10 cellular contexts compared by ENCODE assay signal in the genomic region with DNA sequence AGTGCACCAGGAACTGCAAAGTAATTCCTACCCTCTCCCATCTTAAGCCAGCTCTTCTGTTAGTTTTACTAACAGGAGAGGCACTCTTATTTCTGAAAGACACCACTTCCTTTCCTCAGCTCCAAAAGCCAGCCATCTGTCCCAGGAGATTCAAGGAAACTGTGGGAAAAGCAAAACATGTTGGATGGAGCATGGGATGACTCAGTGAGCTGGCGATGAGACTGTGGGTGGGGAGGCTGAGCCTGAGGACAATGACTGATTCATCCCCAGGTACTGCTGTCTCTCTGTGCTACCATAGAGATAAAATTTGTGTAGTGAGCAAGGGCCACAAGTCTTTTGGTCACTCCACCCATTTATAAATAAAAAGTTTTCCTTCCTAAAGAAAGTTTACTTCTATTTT.
A peak's percentile ranks its signal among the peaks of the same experiment; 100 is the strongest.
DNase-seq lines count a peak whose midpoint lies in the region; ATAC-seq and TF ChIP-seq lines count a peak whose summit lies in the region.
"Had no signal": no experiment of that assay in that cellular context is flagged by ENCODE, and none has a peak within 500 bp of the region (broad histone marks: within the 10 kb centered on the region; RNA-seq: fewer than 3 reads in every experiment).

No MANE protein-coding gene starts in this region.

- no peak overlapping the region for H3K4me2 ChIP-seq in SK-N-SH

- H3K4me1 ChIP-seq in SK-N-SH (ENCODE audit: control insufficient read depth in 1 of 2, insufficient read depth in 2 of 2, low read depth in 1 of 2, low read length in 1 of 2) (no peaks in the 10 kb centered on the region), foreskin keratinocyte (peaks cover 21% of the 10 kb centered on the region)
- H3K4me1 ChIP-seq: colonic mucosa had no signal

- no peaks in the 10 kb centered on the region for H3F3A ChIP-seq in SK-N-SH (replicated peaks; ENCODE audit: insufficient read depth)

- H3K9me3 ChIP-seq in SK-N-SH = no peaks in the 10 kb centered on the region
- H3K9me3 ChIP-seq: colonic mucosa had no signal

- ATAC-seq in foreskin keratinocyte = peak; percentile 93
- no peak for ATAC-seq in GM18867 (IDR thresholded peaks at IDR 0.05; ENCODE audit: unreplicated experiment)
- no peak for ATAC-seq in HG02970 (IDR thresholded peaks at IDR 0.05; ENCODE audit: low FRiP score, unreplicated experiment)
- ATAC-seq in HG03442 (IDR thresholded peaks at IDR 0.05; ENCODE audit: unreplicated experiment) = no peak

- H3K9ac ChIP-seq in SK-N-SH = no peak overlapping the region

- TF ChIP-seq EP300 in SK-N-SH (IDR thresholded peaks at IDR 0.05; ENCODE audit: borderline replicate concordance in 1 of 2, low read depth in 1 of 2, low read length in 1 of 2) = no peak

- no peaks in the 10 kb centered on the region for H3K9me2 ChIP-seq in SK-N-SH

- TF ChIP-seq RAD21 in SK-N-SH (IDR thresholded peaks at IDR 0.05; ENCODE audit: low read length) = no peak

- H4K20me1 ChIP-seq in SK-N-SH (ENCODE audit: insufficient read depth) = no peaks in the 10 kb centered on the region

- peak overlapping the region; percentile 27; the same call in 1 of the 2 replicates for H2AFZ ChIP-seq in SK-N-SH (ENCODE audit: low read depth)

- POLR2A ChIA-PET in SK-N-SH (lab: Yijun Ruan, JAX) = no interaction called here

- H3K4me3 ChIP-seq in SK-N-SH (ENCODE audit: low read depth in 2 of 2, low read length in 1 of 2) = no peak overlapping the region
- H3K4me3 ChIP-seq: colonic mucosa had no signal

- H3K36me3 ChIP-seq in SK-N-SH (replicated peaks in 1 of 2; ENCODE audit: control insufficient read depth in 1 of 2, insufficient read depth in 2 of 2, low read length in 1 of 2) = no peaks in the 10 kb centered on the region
- H3K36me3 ChIP-seq: colonic mucosa had no signal

- DNase-seq in ELR (ENCODE audit: low read depth) (peak; percentile 70), SK-N-SH (no peak), foreskin keratinocyte (peak; percentile 94 to 98), posterior cingulate gyrus (peak in 9 of 10 donors; percentile 16 to 90 (median 48))
- DNase-seq in activated CD8-positive, alpha-beta memory T cell treated with anti-CD3 and anti-CD28 coated beads, Interleukin-2, amount 50 U/mL, for 4 hours = no peak
- DNase-seq: colonic mucosa, NCI-H1105 had no signal

- intact Hi-C loops in posterior cingulate gyrus (cut with DNase I) = no loop called here

- WGBS in SK-N-SH (ENCODE audit: low lambda C conversion rate) = 0% methylated on average over 1 of the region's 1 CpG

- H3K27me3 ChIP-seq in SK-N-SH (ENCODE audit: insufficient read depth) = no peaks in the 10 kb centered on the region
- H3K27me3 ChIP-seq in foreskin keratinocyte = no peaks in the 10 kb centered on the region
- H3K27me3 ChIP-seq: colonic mucosa had no signal

- no peaks in the 10 kb centered on the region for H3K79me2 ChIP-seq in SK-N-SH (ENCODE audit: insufficient read depth)

- TF ChIP-seq CTCF in SK-N-SH (IDR thresholded peaks at IDR 0.05) (no peak), foreskin keratinocyte (conservative IDR thresholded peaks at IDR 0.05) (no peak)

- CTCF ChIA-PET in SK-N-SH (lab: Yijun Ruan, JAX) = no interaction called here

- H3K27ac ChIP-seq in SK-N-SH (ENCODE audit: low read depth in 2 of 2, low read length in 1 of 2) = peak overlapping the region in 1 of 2 experiments; percentile 31; a peak in 2 of 4 replicates
- peak overlapping the region; percentile 99 for H3K27ac ChIP-seq in foreskin keratinocyte
- H3K27ac ChIP-seq: colonic mucosa had no signal

TF ChIP-seq in SK-N-SH, 30 proteins besides CTCF, POLR2A, EP300 and RAD21:
- no peak for TF ChIP-seq MXI1 (IDR thresholded peaks at IDR 0.05; ENCODE audit: low read depth, low read length)
- peak; percentile 30; the same call in 1 of the 2 replicates for TF ChIP-seq FOSL2 (IDR thresholded peaks at IDR 0.05; ENCODE audit: borderline replicate concordance, low read depth)

Comparison
In these comparisons a context has a peak if more than half of its experiments do, and no peak if none do; other contexts are left out.
1. DNase-seq: peak in ELR (single experiment), foreskin keratinocyte (2 of 2) and posterior cingulate gyrus (9 of 10); none in SK-N-SH (single experiment) and activated CD8-positive, alpha-beta memory T cell treated with anti-CD3 and anti-CD28 coated beads, Interleukin-2, amount 50 U/mL, for 4 hours (single experiment).